ENCODE assay signal across 8 cellular contexts in genomic region chr18:12659904-12660605, GRCh38. TPM values are rescaled to one million over a fixed set of nuclear protein-coding genes. Genes with fewer than 3 reads are reported as not detected.
DNase-seq lines count a peak whose midpoint lies in the region; ATAC-seq and TF ChIP-seq lines count a peak whose summit lies in the region.

No MANE protein-coding gene starts in this region.

- peaks cover 3% of the 10 kb centered on the region for H3K4me1 ChIP-seq in OCI-LY7 (ENCODE audit: insufficient read depth, low read length, poor library complexity, severe bottlenecking)

- peaks cover 22% of the 10 kb centered on the region for H3K27me3 Mint-ChIP-seq in activated naive CD8-positive, alpha-beta T cell treated with anti-CD3 and anti-CD28 coated beads, Interleukin-2, amount 50 U/mL, for 24 hours

- H2AFZ ChIP-seq in OCI-LY7 (ENCODE audit: low read length): no peak overlapping the region

- DNase-seq in DMS53 (lab: John Stamatoyannopoulos, UW): peak; percentile 85
- DNase-seq in HEK293T (ENCODE audit: extremely low spot score): peak; percentile 39
- peak; percentile 47 for DNase-seq in OCI-LY7 (ENCODE audit: low spot score)
- DNase-seq in activated naive CD8-positive, alpha-beta T cell treated with anti-CD3 and anti-CD28 coated beads, Interleukin-2, amount 50 U/mL, for 24 hours: peak; percentile 32
- peak; percentile 67 for DNase-seq in iPS-NIHi7 (ENCODE audit: extremely low spot score)
- DNase-seq in stimulated activated CD4-positive, alpha-beta T cell treated with anti-CD3 and anti-CD28 coated beads, Interleukin-2, amount 100 ng/mL, for 24 hours: peak; percentile 37 to 43
- DNase-seq in mesenteric fat pad (ENCODE audit: low spot score): no peak

- peaks cover 19% of the 10 kb centered on the region for H3K4me1 Mint-ChIP-seq in activated naive CD8-positive, alpha-beta T cell treated with anti-CD3 and anti-CD28 coated beads, Interleukin-2, amount 50 U/mL, for 24 hours

- H4K20me1 ChIP-seq in OCI-LY7 (ENCODE audit: insufficient read depth, low read length): no peaks in the 10 kb centered on the region

- CTCF ChIA-PET in HEK293T (lab: Yijun Ruan, JAX): interaction anchor here (1.1 kb wide), 1 partner anchor 140 kb away, joined by 3 read pairs; no protein-coding TSS in a partner anchor
- CTCF ChIA-PET in OCI-LY7 (lab: Charles Lee; ENCODE audit: unreplicated experiment): interaction anchor here (1.0 kb wide), 1 partner anchor 267 kb away, joined by 3 read pairs; no protein-coding TSS in a partner anchor

- no peaks in the 10 kb centered on the region for H3K36me3 ChIP-seq in OCI-LY7 (ENCODE audit: insufficient read depth, low read length)

- POLR2A ChIA-PET in HEK293T (lab: Yijun Ruan, JAX) (no interaction called here), OCI-LY7 (lab: Charles Lee) (interaction anchor here (0.6 kb wide), 1 partner anchor 21 kb away, joined by 3 read pairs; no protein-coding TSS in a partner anchor)

- no peak overlapping the region for H3K4me3 Mint-ChIP-seq in activated naive CD8-positive, alpha-beta T cell treated with anti-CD3 and anti-CD28 coated beads, Interleukin-2, amount 50 U/mL, for 24 hours

- no peaks in the 10 kb centered on the region for H3K9me2 ChIP-seq in OCI-LY7 (ENCODE audit: insufficient read depth, low read length)

- no peak overlapping the region for H3K4me2 ChIP-seq in OCI-LY7 (ENCODE audit: low read length)

- H3K27ac ChIP-seq in OCI-LY7 (ENCODE audit: low read depth, low read length, poor library complexity, severe bottlenecking): no peak overlapping the region

- no peak overlapping the region for H3K27ac Mint-ChIP-seq in activated naive CD8-positive, alpha-beta T cell treated with anti-CD3 and anti-CD28 coated beads, Interleukin-2, amount 50 U/mL, for 24 hours

- H3K36me3 Mint-ChIP-seq in activated naive CD8-positive, alpha-beta T cell treated with anti-CD3 and anti-CD28 coated beads, Interleukin-2, amount 50 U/mL, for 24 hours (ENCODE audit: low read depth): no peaks in the 10 kb centered on the region

- BruUV-seq in OCI-LY7 (replicated peaks; lab: Mats Ljungman, UMichigan): no TSS peak

- intact Hi-C loops in OCI-LY7 (cut with micrococcal nuclease; ENCODE audit: unreplicated experiment): loop anchor here (1.0 to 10.0 kb wide), 4 partner anchors 121 to 495 kb away; no protein-coding TSS in a partner anchor

- peak; percentile 95 for TF ChIP-seq CTCF in OCI-LY7 (conservative IDR thresholded peaks at IDR 0.05; ENCODE audit: low read length)

- ATAC-seq in activated naive CD8-positive, alpha-beta T cell treated with anti-CD3 and anti-CD28 coated beads, Interleukin-2, amount 50 U/mL, for 24 hours: no peak
- no peak for ATAC-seq in HG03280 (IDR thresholded peaks at IDR 0.05; ENCODE audit: unreplicated experiment)

- H3K79me2 ChIP-seq in OCI-LY7 (ENCODE audit: insufficient read depth, low read depth, low read length): no peaks in the 10 kb centered on the region

- H3K9me3 Mint-ChIP-seq in activated naive CD8-positive, alpha-beta T cell treated with anti-CD3 and anti-CD28 coated beads, Interleukin-2, amount 50 U/mL, for 24 hours: no peaks in the 10 kb centered on the region

- H3K9me3 ChIP-seq in OCI-LY7 (ENCODE audit: low read length): no peaks in the 10 kb centered on the region

- no peak overlapping the region for H3K4me3 ChIP-seq in OCI-LY7 (ENCODE audit: low read depth, low read length, poor library complexity, severe bottlenecking)

TF ChIP-seq in HEK293T, 16 proteins besides CTCF, POLR2A, EP300 and RAD21:
- TF ChIP-seq SUZ12 (IDR thresholded peaks at IDR 0.05): no peak
- no peak for TF ChIP-seq FOXA1 (IDR thresholded peaks at IDR 0.05)
- 0 out of 2 replicates have a peak, but pooled peaks have one; percentile 46 for TF ChIP-seq ZNF384 (IDR thresholded peaks at IDR 0.05)
- no peak for TF ChIP-seq FOXK2 (IDR thresholded peaks at IDR 0.05)
- TF ChIP-seq CTBP1 (IDR thresholded peaks at IDR 0.05; ENCODE audit: borderline replicate concordance): no peak
- TF ChIP-seq ELF4 (IDR thresholded peaks at IDR 0.05): no peak
- TF ChIP-seq BHLHE40 (IDR thresholded peaks at IDR 0.05; ENCODE audit: borderline replicate concordance): no peak
- no peak for TF ChIP-seq LEF1 (IDR thresholded peaks at IDR 0.05; ENCODE audit: borderline replicate concordance)
- TF ChIP-seq HDGF (IDR thresholded peaks at IDR 0.05; ENCODE audit: borderline replicate concordance): no peak
- 0 out of 2 replicates have a peak, but pooled peaks have one; percentile 12 for TF ChIP-seq PKNOX1 (IDR thresholded peaks at IDR 0.05)

RNA-seq across cellular contexts. Expression of gene SPIRE1, which starts 2.1 kb away (rescaled TPM):
- 0.19 TPM in 1 of 2 replicates, not detected in the other for total RNA-seq in OCI-LY7 (2014; rRNA removed; shearing (Covaris generic))
- total RNA-seq in OCI-LY7 (2022): 1.1 and 2.4 TPM in 2 replicates
- 39.8 TPM for total RNA-seq in mesenteric fat pad

RNA-seq across cellular contexts. Expression of gene CEP76, which starts 42.5 kb away (rescaled TPM):
- total RNA-seq in OCI-LY7 (2014; rRNA removed; shearing (Covaris generic)): 22.1 and 23.7 TPM in 2 replicates
- total RNA-seq in OCI-LY7 (2022) (13.7 and 14.1 TPM in 2 replicates), mesenteric fat pad (8.2 TPM)

RNA-seq across cellular contexts. Expression of gene PSMG2, which starts 42.8 kb away (rescaled TPM):
- total RNA-seq in OCI-LY7 (2014; rRNA removed; shearing (Covaris generic)): 61.7 and 69.2 TPM in 2 replicates
- 98.8 and 103 TPM in 2 replicates for total RNA-seq in OCI-LY7 (2022)
- 73.0 TPM for total RNA-seq in mesenteric fat pad

Comparison
In these comparisons a context has a peak if more than half of its experiments do, and no peak if none do; other contexts are left out.
1. RNA of gene SPIRE1, which starts 2.1 kb away (total RNA-seq): 39.8 TPM in mesenteric fat pad (single experiment); 0.19 to 2.4 TPM in OCI-LY7; every median in the first group is over 10 times any median in the second.